Comparison of ENCODE assay signal across 8 cellular contexts in genomic region chr3:157156844-157157635, GRCh38. TPM values are rescaled to one million over a fixed set of nuclear protein-coding genes. Genes with fewer than 3 reads are reported as not detected.
DNase-seq lines count a peak whose midpoint lies in the region; ATAC-seq and TF ChIP-seq lines count a peak whose summit lies in the region.

No MANE protein-coding gene starts in this region.

- DNase-seq in AG04450 (ENCODE audit: low read depth, low spot score) (no peak), GM23248 (peak; percentile 59), left lung (no peak)
- DNase-seq in activated naive CD4-positive, alpha-beta T cell treated with anti-CD3 and anti-CD28 coated beads, Interleukin-2, amount 50 U/mL, for 72 hours (ENCODE audit: low spot score in 2 of 2): no peak

- H3K27ac Mint-ChIP-seq in activated naive CD4-positive, alpha-beta T cell treated with anti-CD3 and anti-CD28 coated beads, Interleukin-2, amount 50 U/mL, for 72 hours: peak overlapping the region; percentile 98 to 100

- no peaks in the 10 kb centered on the region for H3K27me3 ChIP-seq in AG04450 (ENCODE audit: control insufficient read depth, insufficient read depth, low read length)
- H3K27me3 ChIP-seq in GM23248 (replicated peaks; ENCODE audit: insufficient read depth): no peaks in the 10 kb centered on the region
- H3K27me3 ChIP-seq in left lung: no peaks in the 10 kb centered on the region

- H3K9me2 ChIP-seq in GM23248 (ENCODE audit: insufficient read depth): no peaks in the 10 kb centered on the region

- H3K36me3 ChIP-seq in GM23248 (ENCODE audit: low read depth) (peaks cover 68% of the 10 kb centered on the region), left lung (peaks cover 7 to 67% of the 10 kb centered on the region in 2 donors)

- POLR2A ChIA-PET in AG04450 (lab: Yijun Ruan, JAX): interaction anchor here (1.3 kb wide), 1 partner anchor 18 kb away, joined by 7 read pairs; no protein-coding TSS in a partner anchor

- peak overlapping the region; percentile 95 for H3K4me2 ChIP-seq in GM23248 (ENCODE audit: unreplicated experiment)

- in situ Hi-C loops in GM23248 (cut with MboI): no loop called here

- H3K9me3 ChIP-seq in AG04450 (ENCODE audit: control insufficient read depth, insufficient read depth, low read length) (no peaks in the 10 kb centered on the region), GM23248 (ENCODE audit: low read depth) (no peaks in the 10 kb centered on the region), left lung (no peaks in the 10 kb centered on the region)

- H3K9me3 Mint-ChIP-seq in activated naive CD4-positive, alpha-beta T cell treated with anti-CD3 and anti-CD28 coated beads, Interleukin-2, amount 50 U/mL, for 72 hours: no peaks in the 10 kb centered on the region

- CTCF ChIA-PET in AG04450 (lab: Charles Lee): interaction anchor here (0.6 to 2.4 kb wide), 5 partner anchors 20 to 1004 kb away, joined by 3 to 14 read pairs (median 3); no protein-coding TSS in a partner anchor

- intact Hi-C loops in left lung (cut with DNase I): no loop called here

- no peak for TF ChIP-seq CTCF in AG04450 (IDR thresholded peaks at IDR 0.05; ENCODE audit: low read depth, low read length)
- TF ChIP-seq CTCF in left lung (IDR thresholded peaks at IDR 0.05): no peak

- H3K79me2 ChIP-seq in GM23248 (ENCODE audit: insufficient read depth): peaks cover 86% of the 10 kb centered on the region

- no peak overlapping the region for H2AFZ ChIP-seq in GM23248

- peaks cover 69 to 84% of the 10 kb centered on the region in 2 donors for H3K36me3 Mint-ChIP-seq in activated naive CD4-positive, alpha-beta T cell treated with anti-CD3 and anti-CD28 coated beads, Interleukin-2, amount 50 U/mL, for 72 hours

- H3F3A ChIP-seq in GM23248 (ENCODE audit: insufficient read depth): peaks cover 77% of the 10 kb centered on the region

- H3K27ac ChIP-seq in AG04450 (ENCODE audit: low read depth, low read length) (no peak overlapping the region), GM23248 (peak overlapping the region; percentile 100), left lung (no peak overlapping the region)

- peaks cover 58% of the 10 kb centered on the region for H3K4me1 ChIP-seq in GM23248 (ENCODE audit: insufficient read depth)
- peaks cover 36 to 84% of the 10 kb centered on the region in 2 donors for H3K4me1 ChIP-seq in left lung

- H3K4me3 ChIP-seq in AG04450 (ENCODE audit: low read depth, low read length) (peak overlapping the region; percentile 94), GM23248 (peak overlapping the region; percentile 86), left lung (peak overlapping the region; percentile 7 to 78)

- peak overlapping the region; percentile 100 for H3K9ac ChIP-seq in GM23248

- ATAC-seq in activated naive CD4-positive, alpha-beta T cell treated with anti-CD3 and anti-CD28 coated beads, Interleukin-2, amount 50 U/mL, for 72 hours: no peak
- ATAC-seq in left lung: no peak
- no peak for ATAC-seq in GM18873 (IDR thresholded peaks at IDR 0.05; ENCODE audit: low FRiP score, unreplicated experiment)
- no peak for ATAC-seq in GM18520 (IDR thresholded peaks at IDR 0.05; ENCODE audit: unreplicated experiment)
- ATAC-seq in GM21381 (IDR thresholded peaks at IDR 0.05; ENCODE audit: unreplicated experiment): no peak
- ATAC-seq in HG02798 (IDR thresholded peaks at IDR 0.05; ENCODE audit: poor library complexity, unreplicated experiment): no peak

- H4K20me1 ChIP-seq in GM23248 (ENCODE audit: insufficient read depth): peaks cover 37% of the 10 kb centered on the region

- 62% methylated on average over 7 of the region's 7 CpGs for WGBS in GM23248 (ENCODE audit: low coverage in 1 of 2, low lambda C conversion rate in 2 of 2, missing lambda C conversion rate in 2 of 2), 2 experiments

RNA-seq across cellular contexts. Expression of gene CCNL1, which starts 2.9 kb away (rescaled TPM):
- polyA plus RNA-seq in AG04450 (2011; rRNA removed) (113 and 145 TPM in 2 replicates), GM23248 (2016; fragmentation: Nextera tagmentation; extraction: Ambion mirVana) (58.6 and 77.5 TPM in 2 replicates)
- 131 and 132 TPM in 2 replicates for polyA minus RNA-seq in AG04450 (2011; rRNA and poly(A)+ RNA removed)
- 88.9 and 97.7 TPM in 2 replicates for total RNA-seq in GM23248 (2014; rRNA removed; shearing (Covaris generic))
- 100 to 1,000 TPM; 260 to 288 TPM for total RNA-seq in activated naive CD4-positive, alpha-beta T cell treated with anti-CD3 and anti-CD28 coated beads, Interleukin-2, amount 50 U/mL, for 72 hours
- 100 to 1,000 TPM in 1 of 2 donors, 10 to 100 TPM in 1; 82.6 to 119 TPM for total RNA-seq in left lung

Comparison
In these comparisons a context has a peak if more than half of its experiments do, and no peak if none do; other contexts are left out.
1. H3K4me3 ChIP-seq: peak in every context shown above with its lines; median percentile 94 in AG04450; 86 in GM23248; 42 in left lung.